2 cellular contexts compared by ENCODE assay signal in genomic region chr16:12092347-12092882, GRCh38.
A peak's percentile ranks its signal among the peaks of the same experiment; 100 is the strongest.
TF ChIP-seq lines count a peak whose summit lies in the region.

No MANE protein-coding gene starts in this region.

TF ChIP-seq in HepG2, 621 proteins besides CTCF, POLR2A, EP300 and RAD21:
- TF ChIP-seq THAP9 (CRISPR knock-in tag; IDR thresholded peaks at IDR 0.05; ENCODE audit: borderline replicate concordance) (no peak), ELF3 (CRISPR knock-in tag; IDR thresholded peaks at IDR 0.05) (no peak), RFX5 (IDR thresholded peaks at IDR 0.05; ENCODE audit: low read depth, low read length) (no peak), FOXM1 (CRISPR knock-in tag; IDR thresholded peaks at IDR 0.05) (no peak), SOX13 (IDR thresholded peaks at IDR 0.05) (no peak), SOX13 (CRISPR knock-in tag; conservative IDR thresholded peaks at IDR 0.05 in 1 of 2, IDR thresholded peaks at IDR 0.05 in 1 of 2) (peak in 1 of 2 experiments; percentile 38; a peak in 2 of 4 replicates), NFKBIZ (CRISPR knock-in tag; IDR thresholded peaks at IDR 0.05) (0 out of 2 replicates have a peak, but pooled peaks have one; percentile 19), U2AF1 (optimal IDR thresholded peaks at IDR 0.05; ENCODE audit: low read depth, low read length) (no peak), ETV6 (CRISPR knock-in tag; conservative IDR thresholded peaks at IDR 0.05) (no peak), PAWR (CRISPR knock-in tag; IDR thresholded peaks at IDR 0.05; ENCODE audit: borderline replicate concordance) (no peak), IRF2 (CRISPR knock-in tag; IDR thresholded peaks at IDR 0.05) (no peak), ZC3H4 (CRISPR knock-in tag; IDR thresholded peaks at IDR 0.05; ENCODE audit: borderline replicate concordance) (no peak), NR2F6 (IDR thresholded peaks at IDR 0.05) (peak; percentile 36; the same call in 1 of the 2 replicates), NR2F6 (CRISPR knock-in tag; IDR thresholded peaks at IDR 0.05) (no peak), HCFC1 (IDR thresholded peaks at IDR 0.05; ENCODE audit: low read depth, low read length) (no peak), ZKSCAN8 (CRISPR knock-in tag; IDR thresholded peaks at IDR 0.05; ENCODE audit: borderline replicate concordance) (no peak), KAT2B (IDR thresholded peaks at IDR 0.05; ENCODE audit: borderline replicate concordance, low read depth, low read length) (no peak), TEAD3 (CRISPR knock-in tag; optimal IDR thresholded peaks at IDR 0.05; ENCODE audit: borderline replicate concordance) (peak; percentile 5), ZGPAT (CRISPR knock-in tag; IDR thresholded peaks at IDR 0.05) (no peak), ZBTB38 (CRISPR knock-in tag; IDR thresholded peaks at IDR 0.05) (no peak), MEIS2 (CRISPR knock-in tag; IDR thresholded peaks at IDR 0.05) (no peak), CEBPG (CRISPR knock-in tag; IDR thresholded peaks at IDR 0.05) (peak; percentile 11; the same call in 1 of the 2 replicates), ZBTB21 (CRISPR knock-in tag; IDR thresholded peaks at IDR 0.05) (no peak), SMARCC2 (IDR thresholded peaks at IDR 0.05) (no peak), RFX1 (IDR thresholded peaks at IDR 0.05) (no peak), ZNF362 (CRISPR knock-in tag; IDR thresholded peaks at IDR 0.05; ENCODE audit: borderline replicate concordance) (no peak), CEBPB (IDR thresholded peaks at IDR 0.05; ENCODE audit: borderline replicate concordance, low read depth, low read length) (0 out of 2 replicates have a peak, but pooled peaks have one; percentile 10)
- TF ChIP-seq, protein P1, sequence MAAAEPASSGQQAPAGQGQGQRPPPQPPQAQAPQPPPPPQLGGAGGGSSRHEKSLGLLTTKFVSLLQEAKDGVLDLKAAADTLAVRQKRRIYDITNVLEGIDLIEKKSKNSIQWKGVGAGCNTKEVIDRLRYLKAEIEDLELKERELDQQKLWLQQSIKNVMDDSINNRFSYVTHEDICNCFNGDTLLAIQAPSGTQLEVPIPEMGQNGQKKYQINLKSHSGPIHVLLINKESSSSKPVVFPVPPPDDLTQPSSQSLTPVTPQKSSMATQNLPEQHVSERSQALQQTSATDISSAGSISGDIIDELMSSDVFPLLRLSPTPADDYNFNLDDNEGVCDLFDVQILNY (CRISPR knock-in tag; conservative IDR thresholded peaks at IDR 0.05), result no peak
- TF ChIP-seq, protein P2, sequence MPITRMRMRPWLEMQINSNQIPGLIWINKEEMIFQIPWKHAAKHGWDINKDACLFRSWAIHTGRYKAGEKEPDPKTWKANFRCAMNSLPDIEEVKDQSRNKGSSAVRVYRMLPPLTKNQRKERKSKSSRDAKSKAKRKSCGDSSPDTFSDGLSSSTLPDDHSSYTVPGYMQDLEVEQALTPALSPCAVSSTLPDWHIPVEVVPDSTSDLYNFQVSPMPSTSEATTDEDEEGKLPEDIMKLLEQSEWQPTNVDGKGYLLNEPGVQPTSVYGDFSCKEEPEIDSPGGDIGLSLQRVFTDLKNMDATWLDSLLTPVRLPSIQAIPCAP (CRISPR knock-in tag; IDR thresholded peaks at IDR 0.05; ENCODE audit: low read depth), result no peak
TF ChIP-seq in HepG2: peak in this region for 6.

TF ChIP-seq in WTC11, 78 proteins besides CTCF, POLR2A, EP300 and RAD21 (continued from another document):
- TF ChIP-seq E2F1 (CRISPR knock-in tag; IDR thresholded peaks at IDR 0.05) (no peak), RORB (CRISPR knock-in tag; IDR thresholded peaks at IDR 0.05) (no peak), GRHL2 (CRISPR knock-in tag; IDR thresholded peaks at IDR 0.05; ENCODE audit: insufficient replicate concordance, severe bottlenecking) (no peak)
- TF ChIP-seq, protein P3, sequence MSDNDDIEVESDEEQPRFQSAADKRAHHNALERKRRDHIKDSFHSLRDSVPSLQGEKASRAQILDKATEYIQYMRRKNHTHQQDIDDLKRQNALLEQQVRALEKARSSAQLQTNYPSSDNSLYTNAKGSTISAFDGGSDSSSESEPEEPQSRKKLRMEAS (CRISPR knock-in tag; IDR thresholded peaks at IDR 0.05), result no peak
